ENCODE assay signal across 27 cellular contexts in the genomic region with DNA sequence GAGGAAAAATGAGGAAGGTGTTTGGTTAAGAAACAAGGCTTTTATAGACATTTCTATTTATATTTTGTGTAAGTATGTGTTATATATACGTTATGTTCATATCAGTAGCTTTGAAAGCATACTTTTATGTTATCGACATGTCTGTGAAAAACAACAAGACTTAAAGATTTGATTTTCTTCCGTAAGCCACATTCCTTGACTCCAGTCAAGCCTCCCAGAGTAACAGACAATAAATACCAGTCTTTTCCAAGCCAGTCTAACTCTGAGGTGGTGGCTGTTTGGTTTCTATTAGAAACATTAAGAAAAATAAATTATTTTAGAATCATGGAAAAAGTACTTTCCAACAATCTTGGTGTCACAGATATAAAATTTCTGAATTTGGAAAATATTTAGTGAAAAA.
"Had no signal": no experiment of that assay in that cellular context is flagged by ENCODE, and none has a peak within 500 bp of the region (broad histone marks: within the 10 kb centered on the region; RNA-seq: fewer than 3 reads in every experiment).

No MANE protein-coding gene starts in this region.

- ATAC-seq: activated CD4-positive, CD25-positive, alpha-beta regulatory T cell treated with anti-CD3 and anti-CD28 coated beads, Interleukin-2, amount 50 U/mL, for 24 hours; activated T-helper 17 cell treated with anti-CD3 and anti-CD28 coated beads, Interleukin-2, amount 50 U/mL, for 72 hours; esophagus mucosa; left colon; natural killer cell treated with Interleukin-12 subunit alpha and Interleukin-12 subunit beta and Interleukin-15 and Interleukin-18, amount 100 ng/mL, for 72 hours; right lobe of liver; stimulated activated effector memory CD8-positive, alpha-beta T cell treated with anti-CD3 and anti-CD28 coated beads, Interleukin-12 subunit alpha, Interleukin-12 subunit beta, amount 100 ng/mL, for 72 hours; stimulated activated naive CD8-positive, alpha-beta T cell treated with anti-CD3 and anti-CD28 coated beads, Interleukin-15, amount 100 ng/mL, for 72 hours; T-helper 17 cell; upper lobe of right lung had no signal

- H3K4me1 Mint-ChIP-seq: memory B cell; stimulated activated effector memory CD8-positive, alpha-beta T cell treated with anti-CD3 and anti-CD28 coated beads, Interleukin-12 subunit alpha, Interleukin-12 subunit beta, amount 100 ng/mL, for 72 hours; T-helper 17 cell had no signal

- H3K4me3 Mint-ChIP-seq: activated CD4-positive, alpha-beta memory T cell treated with anti-CD3 and anti-CD28 coated beads for 36 hours; activated T-cell treated with anti-CD3 and anti-CD28 coated beads, Interleukin-2, amount 50 U/mL, for 24 hours; activated T-helper 17 cell treated with anti-CD3 and anti-CD28 coated beads, Interleukin-2, amount 50 U/mL, for 72 hours; endodermal cell; memory B cell; natural killer cell treated with Interleukin-12 subunit alpha and Interleukin-12 subunit beta and Interleukin-15 and Interleukin-18, amount 100 ng/mL, for 72 hours; stimulated activated effector memory CD8-positive, alpha-beta T cell treated with anti-CD3 and anti-CD28 coated beads, Interleukin-12 subunit alpha, Interleukin-12 subunit beta, amount 100 ng/mL, for 72 hours; stimulated activated naive CD8-positive, alpha-beta T cell treated with anti-CD3 and anti-CD28 coated beads, Interleukin-15, amount 100 ng/mL, for 72 hours; T-helper 17 cell had no signal

- H3K9me3 Mint-ChIP-seq: activated T-cell treated with anti-CD3 and anti-CD28 coated beads, Interleukin-2, amount 50 U/mL, for 24 hours; memory B cell; natural killer cell treated with Interleukin-12 subunit alpha and Interleukin-12 subunit beta and Interleukin-15 and Interleukin-18, amount 100 ng/mL, for 72 hours; stimulated activated effector memory CD8-positive, alpha-beta T cell treated with anti-CD3 and anti-CD28 coated beads, Interleukin-12 subunit alpha, Interleukin-12 subunit beta, amount 100 ng/mL, for 72 hours; stimulated activated naive CD8-positive, alpha-beta T cell treated with anti-CD3 and anti-CD28 coated beads, Interleukin-15, amount 100 ng/mL, for 72 hours had no signal

- H3K27ac ChIP-seq: neutrophil, right lobe of liver, upper lobe of right lung, WERI-Rb-1 had no signal

- H3K4me1 ChIP-seq: right lobe of liver had no signal

- H3K9me3 ChIP-seq: neutrophil, right lobe of liver, upper lobe of right lung had no signal

- H3K27me3 ChIP-seq: neutrophil, right lobe of liver, upper lobe of right lung had no signal

- H3K4me3 ChIP-seq: right lobe of liver, upper lobe of right lung had no signal

- DNase-seq: activated CD4-positive, alpha-beta memory T cell treated with anti-CD3 and anti-CD28 coated beads for 36 hours; activated CD4-positive, alpha-beta T cell treated with anti-CD3 and anti-CD28 coated beads for 48 hours; activated CD8-positive, alpha-beta memory T cell treated with anti-CD3 and anti-CD28 coated beads, Interleukin-2, amount 50 U/mL, for 48 hours; activated gamma-delta T cell treated with Interleukin-2 at 50 U/mL for 16 hours; activated naive CD4-positive, alpha-beta T cell treated with anti-CD3 and anti-CD28 coated beads, Interleukin-2, amount 50 U/mL, for 16 hours; activated T-cell treated with anti-CD3 and anti-CD28 coated beads, Interleukin-2, amount 50 U/mL, for 24 hours; amniotic stem cell; caudate nucleus; endodermal cell; foreskin fibroblast; left colon; right lobe of liver; stimulated activated CD4-positive, alpha-beta T cell treated with anti-CD3 and anti-CD28 coated beads, Interleukin-12 subunit alpha, Interleukin-12 subunit beta, amount 100 ng/mL, for 4 hours; stimulated activated CD4-positive, alpha-beta T cell treated with anti-CD3 and anti-CD28 coated beads, Interleukin-4, amount 100 ng/mL, for 24 hours; stimulated activated naive CD8-positive, alpha-beta T cell treated with anti-CD3 and anti-CD28 coated beads, Interleukin-15, amount 100 ng/mL, for 72 hours; substantia nigra; T-helper 17 cell; T1000; upper lobe of right lung; WERI-Rb-1 had no signal

- H3K36me3 Mint-ChIP-seq: activated CD4-positive, alpha-beta memory T cell treated with anti-CD3 and anti-CD28 coated beads for 36 hours; memory B cell; natural killer cell treated with Interleukin-12 subunit alpha and Interleukin-12 subunit beta and Interleukin-15 and Interleukin-18, amount 100 ng/mL, for 72 hours; stimulated activated effector memory CD8-positive, alpha-beta T cell treated with anti-CD3 and anti-CD28 coated beads, Interleukin-12 subunit alpha, Interleukin-12 subunit beta, amount 100 ng/mL, for 72 hours had no signal

- H3K27me3 Mint-ChIP-seq: activated CD4-positive, alpha-beta memory T cell treated with anti-CD3 and anti-CD28 coated beads for 36 hours; activated T-cell treated with anti-CD3 and anti-CD28 coated beads, Interleukin-2, amount 50 U/mL, for 24 hours; stimulated activated naive CD8-positive, alpha-beta T cell treated with anti-CD3 and anti-CD28 coated beads, Interleukin-15, amount 100 ng/mL, for 72 hours had no signal

- H3K27ac Mint-ChIP-seq: activated CD4-positive, alpha-beta memory T cell treated with anti-CD3 and anti-CD28 coated beads for 36 hours; activated T-cell treated with anti-CD3 and anti-CD28 coated beads, Interleukin-2, amount 50 U/mL, for 24 hours; activated T-helper 17 cell treated with anti-CD3 and anti-CD28 coated beads, Interleukin-2, amount 50 U/mL, for 72 hours; endodermal cell; memory B cell; natural killer cell treated with Interleukin-12 subunit alpha and Interleukin-12 subunit beta and Interleukin-15 and Interleukin-18, amount 100 ng/mL, for 72 hours; stimulated activated effector memory CD8-positive, alpha-beta T cell treated with anti-CD3 and anti-CD28 coated beads, Interleukin-12 subunit alpha, Interleukin-12 subunit beta, amount 100 ng/mL, for 72 hours; stimulated activated naive CD8-positive, alpha-beta T cell treated with anti-CD3 and anti-CD28 coated beads, Interleukin-15, amount 100 ng/mL, for 72 hours; T-helper 17 cell had no signal

- H3K36me3 ChIP-seq: neutrophil, right lobe of liver, upper lobe of right lung, WERI-Rb-1 had no signal
